ENCODE assay signal across 9 cellular contexts in genomic region chr9:76419782-76420380, GRCh38. TPM values are rescaled to one million over a fixed set of nuclear protein-coding genes. Genes with fewer than 3 reads are reported as not detected.
DNase-seq lines count a peak whose midpoint lies in the region; ATAC-seq and TF ChIP-seq lines count a peak whose summit lies in the region.
"Had no signal": no experiment of that assay in that cellular context is flagged by ENCODE, and none has a peak within 500 bp of the region (broad histone marks: within the 10 kb centered on the region; RNA-seq: fewer than 3 reads in every experiment).

No MANE protein-coding gene starts in this region.

- H2AFZ ChIP-seq in mesenchymal stem cell (ENCODE audit: low read depth, low read length), result no peak overlapping the region

- no peaks in the 10 kb centered on the region for H3K36me3 ChIP-seq in mesenchymal stem cell (ENCODE audit: control insufficient read depth in 1 of 2, insufficient read depth in 2 of 2, low read depth in 1 of 2, low read length in 2 of 2)

- TF ChIP-seq CTCF in Calu3 (IDR thresholded peaks at IDR 0.05; ENCODE audit: unreplicated experiment) (peak; percentile 39), HFFc6 (IDR thresholded peaks at IDR 0.05) (peak; percentile 83), astrocyte of the cerebellum (IDR thresholded peaks at IDR 0.05; ENCODE audit: low read depth, low read length, missing control alignments) (peak; percentile 52)

- no peak overlapping the region for H2BK120ac ChIP-seq in mesenchymal stem cell (ENCODE audit: low read depth, low read length)

- no peak overlapping the region for H4K8ac ChIP-seq in mesenchymal stem cell (ENCODE audit: low read length)

- no peak overlapping the region for H2BK15ac ChIP-seq in mesenchymal stem cell (ENCODE audit: low read depth, poor library complexity, severe bottlenecking)

- H3K23ac ChIP-seq in mesenchymal stem cell (ENCODE audit: low read length in 2 of 2), result no peak overlapping the region

- no peaks in the 10 kb centered on the region for H3K9me3 Mint-ChIP-seq in Calu3 (ENCODE audit: low read depth, unreplicated experiment)
- no peaks in the 10 kb centered on the region for H3K9me3 Mint-ChIP-seq in HFFc6
- no peaks in the 10 kb centered on the region for H3K9me3 Mint-ChIP-seq in activated T-helper 17 cell treated with anti-CD3 and anti-CD28 coated beads, Interleukin-2, amount 50 U/mL, for 72 hours

- no TSS peak for BruUV-seq in Calu3 (replicated peaks; lab: Mats Ljungman, UMichigan)

- no peaks in the 10 kb centered on the region for H3K9me3 ChIP-seq in mesenchymal stem cell (ENCODE audit: control insufficient read depth, low read length)

- H2BK12ac ChIP-seq in mesenchymal stem cell (ENCODE audit: low read length in 2 of 2), result no peak overlapping the region

- H3K4me3 Mint-ChIP-seq in Calu3 (ENCODE audit: low read depth, unreplicated experiment) (no peak overlapping the region), HFFc6 (no peak overlapping the region)
- H3K4me3 Mint-ChIP-seq in activated T-helper 17 cell treated with anti-CD3 and anti-CD28 coated beads, Interleukin-2, amount 50 U/mL, for 72 hours, result no peak overlapping the region

- in situ Hi-C loops in astrocyte of the cerebellum (cut with HindIII; ENCODE audit: low sequenced_read_pairs), result no loop called here

- no peak overlapping the region for H3K4me2 ChIP-seq in mesenchymal stem cell (ENCODE audit: low read length, poor library complexity, severe bottlenecking)

- H3K36me3 Mint-ChIP-seq in Calu3 (ENCODE audit: insufficient read depth, unreplicated experiment) (no peaks in the 10 kb centered on the region), HFFc6 (ENCODE audit: low read depth) (no peaks in the 10 kb centered on the region)
- no peaks in the 10 kb centered on the region for H3K36me3 Mint-ChIP-seq in activated T-helper 17 cell treated with anti-CD3 and anti-CD28 coated beads, Interleukin-2, amount 50 U/mL, for 72 hours (ENCODE audit: low read depth)

- no peak overlapping the region for H3K18ac ChIP-seq in mesenchymal stem cell (ENCODE audit: low read depth in 1 of 2, low read length in 2 of 2)

- no peak overlapping the region for H3K14ac ChIP-seq in mesenchymal stem cell (ENCODE audit: low read length in 2 of 2)

- intact Hi-C loops in Calu3 (cut with micrococcal nuclease; ENCODE audit: unreplicated experiment), result no loop called here

- H2BK5ac ChIP-seq in mesenchymal stem cell (ENCODE audit: low read depth, low read length, poor library complexity, severe bottlenecking), result no peak overlapping the region

- H3K4me1 ChIP-seq in mesenchymal stem cell (ENCODE audit: control insufficient read depth, insufficient read depth, low read depth, low read length), result no peaks in the 10 kb centered on the region

- peaks cover 25% of the 10 kb centered on the region for H3K4me1 Mint-ChIP-seq in Calu3 (ENCODE audit: low read depth, unreplicated experiment)
- peaks cover 13% of the 10 kb centered on the region for H3K4me1 Mint-ChIP-seq in HFFc6 (ENCODE audit: low read depth)
- peaks cover 20% of the 10 kb centered on the region for H3K4me1 Mint-ChIP-seq in activated T-helper 17 cell treated with anti-CD3 and anti-CD28 coated beads, Interleukin-2, amount 50 U/mL, for 72 hours

- no peak for DNase-seq in Calu3
- DNase-seq in HFFc6, result peak; percentile 28
- no peak for DNase-seq in astrocyte of the cerebellum (ENCODE audit: low read depth)
- peak; percentile 23 for DNase-seq in mesenchymal stem cell
- no peak for DNase-seq in ecto neural progenitor cell (ENCODE audit: low spot score)
- DNase-seq in activated T-cell treated with anti-CD3 and anti-CD28 coated beads for 4 hours, result no peak
- DNase-seq in NCI-H1048 (lab: John Stamatoyannopoulos, UW), result no peak
- DNase-seq: activated effector memory CD4-positive, alpha-beta T cell treated with anti-CD3 and anti-CD28 coated beads, Interleukin-2, amount 50 U/mL, for 16 hours had no signal

- H2AK5ac ChIP-seq in mesenchymal stem cell (ENCODE audit: low read length, severe bottlenecking), result no peak overlapping the region

- no peak overlapping the region for H4K91ac ChIP-seq in mesenchymal stem cell (ENCODE audit: low read length)

- H3K27me3 Mint-ChIP-seq in Calu3 (ENCODE audit: unreplicated experiment) (no peaks in the 10 kb centered on the region), HFFc6 (ENCODE audit: insufficient read depth) (peaks cover 10% of the 10 kb centered on the region; the same call in 1 of the 2 replicates)
- no peaks in the 10 kb centered on the region for H3K27me3 Mint-ChIP-seq in activated T-helper 17 cell treated with anti-CD3 and anti-CD28 coated beads, Interleukin-2, amount 50 U/mL, for 72 hours

- no peaks in the 10 kb centered on the region for H3K27me3 ChIP-seq in mesenchymal stem cell (ENCODE audit: control insufficient read depth in 1 of 2, insufficient read depth in 1 of 2, low read length in 2 of 2)

- no peak for ATAC-seq in activated T-helper 17 cell treated with anti-CD3 and anti-CD28 coated beads, Interleukin-2, amount 50 U/mL, for 72 hours (replicated peaks)

- no peak overlapping the region for H3K4ac ChIP-seq in mesenchymal stem cell (ENCODE audit: low read depth in 1 of 2, low read length in 2 of 2)

- H3K4me3 ChIP-seq in astrocyte of the cerebellum (ENCODE audit: low read depth, low read length) (no peak overlapping the region), mesenchymal stem cell (ENCODE audit: insufficient read depth in 1 of 2, low read depth in 1 of 2, low read length in 2 of 2) (no peak overlapping the region)

- H3K9ac ChIP-seq in mesenchymal stem cell (ENCODE audit: low read length), result no peak overlapping the region

- 71% methylated on average over 1 of the region's 2 CpGs for WGBS in mesenchymal stem cell

- H3K27ac Mint-ChIP-seq in Calu3 (ENCODE audit: unreplicated experiment) (no peak overlapping the region), HFFc6 (no peak overlapping the region)
- no peak overlapping the region for H3K27ac Mint-ChIP-seq in activated T-helper 17 cell treated with anti-CD3 and anti-CD28 coated beads, Interleukin-2, amount 50 U/mL, for 72 hours

- no peaks in the 10 kb centered on the region for H3K79me1 ChIP-seq in mesenchymal stem cell (replicated peaks; ENCODE audit: low read length, poor library complexity, severe bottlenecking)

- no peak overlapping the region for H3K27ac ChIP-seq in mesenchymal stem cell (ENCODE audit: low read length, poor library complexity, severe bottlenecking)

- CTCF ChIA-PET in Calu3 (lab: Charles Lee), result no interaction called here

RNA-seq across cellular contexts. Expression of gene RFK, which starts 25.7 kb away (rescaled TPM):
- total RNA-seq in Calu3 (2022), result 13.0 and 14.0 TPM in 2 replicates
- total RNA-seq in HFFc6 (2021; fragmentation: NEBNext Ultra II Directional; extraction: Animal tissue kit (Norgen Biotek cat#: 25700)), result 10 to 100 TPM; 16.7 to 19.0 (median 18.1) TPM
- 14.9 TPM for polyA plus RNA-seq in mesenchymal stem cell (2013, experiment 1 of 2)
- polyA plus RNA-seq in mesenchymal stem cell (2013, experiment 2 of 2), result 17.0 TPM
- total RNA-seq in activated T-helper 17 cell treated with anti-CD3 and anti-CD28 coated beads, Interleukin-2, amount 50 U/mL, for 72 hours, result 10 to 100 TPM in 1 of 2 donors, 1 to 10 TPM in 1; 7.9 to 16.8 TPM

RNA-seq across cellular contexts. Expression of gene GCNT1, which starts 39.1 kb away (rescaled TPM):
- total RNA-seq in Calu3 (2022), result 5.0 and 7.9 TPM in 2 replicates
- total RNA-seq in HFFc6 (2021; fragmentation: NEBNext Ultra II Directional; extraction: Animal tissue kit (Norgen Biotek cat#: 25700)), result 10 to 100 TPM; 15.0 to 26.2 (median 19.7) TPM
- 2.9 TPM for polyA plus RNA-seq in mesenchymal stem cell (2013, experiment 1 of 2)
- polyA plus RNA-seq in mesenchymal stem cell (2013, experiment 2 of 2), result 1.8 TPM
- total RNA-seq in activated T-helper 17 cell treated with anti-CD3 and anti-CD28 coated beads, Interleukin-2, amount 50 U/mL, for 72 hours, result 10 to 100 TPM in 1 of 2 donors, 1 to 10 TPM in 1; 8.7 to 11.4 TPM

Comparison
In these comparisons a context has a peak if more than half of its experiments do, and no peak if none do; other contexts are left out.
1. DNase-seq: peak in HFFc6 (single experiment) and mesenchymal stem cell (single experiment); none in Calu3 (single experiment), astrocyte of the cerebellum (single experiment), ecto neural progenitor cell (single experiment), activated T-cell treated with anti-CD3 and anti-CD28 coated beads for 4 hours (single experiment) and NCI-H1048 (single experiment).
2. Peak in every context shown above with its lines, with median percentiles within 50 percentile points of each other: CTCF ChIP-seq.